In genomic region chr2:65471409-65471808, GRCh38 we compare ENCODE assay signal across 32 cellular contexts.
"Had no signal": no experiment of that assay in that cellular context is flagged by ENCODE, and none has a peak within 500 bp of the region (broad histone marks: within the 10 kb centered on the region; RNA-seq: fewer than 3 reads in every experiment).

No MANE protein-coding gene starts in this region.

- FAIRE-seq: TTC549 had no signal

- DNase-seq: activated CD4-positive, alpha-beta memory T cell treated with anti-CD3 and anti-CD28 coated beads, Interleukin-2, amount 10 ng/mL, durations not matched to agents 7 days and 5 days; activated CD4-positive, alpha-beta T cell treated with anti-CD3 and anti-CD28 coated beads for 1 hour; activated CD4-positive, alpha-beta T cell treated with anti-CD3 and anti-CD28 coated beads for 36 hours; activated CD4-positive, alpha-beta T cell treated with anti-CD3 and anti-CD28 coated beads for 48 hours; activated CD4-positive, alpha-beta T cell treated with anti-CD3 and anti-CD28 coated beads, Interleukin-2, amount 10 ng/mL, durations not matched to agents 7 days and 5 days; activated CD4-positive, alpha-beta T cell treated with anti-CD3 and anti-CD28 coated beads, Interleukin-2, amount 50 U/mL, for 48 hours; activated CD4-positive, CD25-positive, alpha-beta regulatory T cell; activated CD8-positive, alpha-beta memory T cell treated with anti-CD3 and anti-CD28 coated beads for 24 hours; activated CD8-positive, alpha-beta memory T cell treated with anti-CD3 and anti-CD28 coated beads, Interleukin-2, amount 10 ng/mL, durations not matched to agents 7 days and 5 days; activated CD8-positive, alpha-beta memory T cell treated with anti-CD3 and anti-CD28 coated beads, Interleukin-2, amount 50 U/mL, for 48 hours; activated CD8-positive, alpha-beta T cell treated with anti-CD3 and anti-CD28 coated beads, Interleukin-2, amount 10 ng/mL, durations not matched to agents 7 days and 5 days; activated effector memory CD4-positive, alpha-beta T cell treated with Interleukin-2 at 50 U/mL for 16 hours; activated gamma-delta T cell; activated naive CD4-positive, alpha-beta T cell treated with anti-CD3 and anti-CD28 coated beads, Interleukin-2, amount 10 ng/mL, durations not matched to agents 7 days and 5 days; activated naive CD4-positive, alpha-beta T cell treated with Interleukin-2 at 50 U/mL for 16 hours; activated naive CD8-positive, alpha-beta T cell treated with anti-CD3 and anti-CD28 coated beads, Interleukin-2, amount 10 ng/mL, durations not matched to agents 7 days and 5 days; activated naive CD8-positive, alpha-beta T cell treated with anti-CD3 and anti-CD28 coated beads, Interleukin-2, amount 50 U/mL, for 24 hours; activated T-cell treated with anti-CD3 and anti-CD28 coated beads, Interleukin-2, amount 50 U/mL, for 24 hours; activated T-cell treated with anti-CD3 and anti-CD28 coated beads, Interleukin-2, amount 50 U/mL, for 48 hours; amygdala; anterior cingulate cortex; central memory CD4-positive, alpha-beta T cell; T-cell; T-helper 17 cell had no signal

- H3K4me1 ChIP-seq: ascending aorta had no signal

- ATAC-seq: activated CD4-positive, alpha-beta T cell treated with anti-CD3 and anti-CD28 coated beads for 36 hours; activated CD4-positive, CD25-positive, alpha-beta regulatory T cell treated with anti-CD3 and anti-CD28 coated beads, Interleukin-2, amount 50 U/mL, for 24 hours; activated CD8-positive, alpha-beta memory T cell treated with anti-CD3 and anti-CD28 coated beads, Interleukin-2, amount 10 ng/mL, durations not matched to agents 7 days and 5 days; activated CD8-positive, alpha-beta T cell treated with anti-CD3 and anti-CD28 coated beads, Interleukin-2, amount 10 ng/mL, durations not matched to agents 7 days and 5 days; activated naive CD8-positive, alpha-beta T cell treated with anti-CD3 and anti-CD28 coated beads, Interleukin-2, amount 50 U/mL, for 24 hours; T-cell; T-helper 17 cell had no signal

- H3K4me1 Mint-ChIP-seq: activated CD4-positive, alpha-beta memory T cell treated with anti-CD3 and anti-CD28 coated beads, Interleukin-2, amount 10 ng/mL, durations not matched to agents 7 days and 5 days; activated CD4-positive, alpha-beta T cell treated with anti-CD3 and anti-CD28 coated beads for 36 hours; activated CD4-positive, alpha-beta T cell treated with anti-CD3 and anti-CD28 coated beads, Interleukin-2, amount 10 ng/mL, durations not matched to agents 7 days and 5 days; activated CD8-positive, alpha-beta memory T cell treated with anti-CD3 and anti-CD28 coated beads, Interleukin-2, amount 10 ng/mL, durations not matched to agents 7 days and 5 days; activated naive CD4-positive, alpha-beta T cell treated with anti-CD3 and anti-CD28 coated beads, Interleukin-2, amount 10 ng/mL, durations not matched to agents 7 days and 5 days; activated naive CD4-positive, alpha-beta T cell treated with anti-CD3 and anti-CD28 coated beads, Interleukin-2, amount 50 U/mL, for 24 hours; activated naive CD8-positive, alpha-beta T cell treated with anti-CD3 and anti-CD28 coated beads, Interleukin-2, amount 50 U/mL, for 24 hours; brain had no signal

- H3K27ac Mint-ChIP-seq: activated CD4-positive, alpha-beta memory T cell treated with anti-CD3 and anti-CD28 coated beads, Interleukin-2, amount 10 ng/mL, durations not matched to agents 7 days and 5 days; activated CD4-positive, alpha-beta T cell treated with anti-CD3 and anti-CD28 coated beads for 36 hours; activated CD4-positive, alpha-beta T cell treated with anti-CD3 and anti-CD28 coated beads, Interleukin-2, amount 10 ng/mL, durations not matched to agents 7 days and 5 days; activated CD8-positive, alpha-beta memory T cell treated with anti-CD3 and anti-CD28 coated beads, Interleukin-2, amount 10 ng/mL, durations not matched to agents 7 days and 5 days; activated CD8-positive, alpha-beta T cell treated with anti-CD3 and anti-CD28 coated beads, Interleukin-2, amount 10 ng/mL, durations not matched to agents 7 days and 5 days; activated naive CD4-positive, alpha-beta T cell treated with anti-CD3 and anti-CD28 coated beads, Interleukin-2, amount 10 ng/mL, durations not matched to agents 7 days and 5 days; activated naive CD4-positive, alpha-beta T cell treated with anti-CD3 and anti-CD28 coated beads, Interleukin-2, amount 50 U/mL, for 24 hours; activated naive CD8-positive, alpha-beta T cell; activated naive CD8-positive, alpha-beta T cell treated with anti-CD3 and anti-CD28 coated beads, Interleukin-2, amount 10 ng/mL, durations not matched to agents 7 days and 5 days; activated naive CD8-positive, alpha-beta T cell treated with anti-CD3 and anti-CD28 coated beads, Interleukin-2, amount 50 U/mL, for 24 hours; activated T-cell treated with anti-CD3 and anti-CD28 coated beads, Interleukin-2, amount 50 U/mL, for 24 hours; activated T-helper 2 cell treated with anti-CD3 and anti-CD28 coated beads, Interferon-gamma antibody, Interleukin-2, Interleukin-4, amounts not matched to agents 10 μg/mL and 5 μg/mL and 100 μg/mL, durations not matched to agents 14 hours and 24 hours and 36 hours; brain; T-cell; T-helper 17 cell had no signal

- H3K9me3 Mint-ChIP-seq: activated T-helper 2 cell treated with anti-CD3 and anti-CD28 coated beads, Interferon-gamma antibody, Interleukin-2, Interleukin-4, amounts not matched to agents 10 μg/mL and 5 μg/mL and 100 μg/mL, durations not matched to agents 14 hours and 24 hours and 36 hours had no signal

- H3K27me3 Mint-ChIP-seq: activated CD4-positive, alpha-beta T cell treated with anti-CD3 and anti-CD28 coated beads for 36 hours; activated CD4-positive, alpha-beta T cell treated with anti-CD3 and anti-CD28 coated beads, Interleukin-2, amount 10 ng/mL, durations not matched to agents 7 days and 5 days; activated naive CD4-positive, alpha-beta T cell treated with anti-CD3 and anti-CD28 coated beads, Interleukin-2, amount 50 U/mL, for 24 hours; activated naive CD8-positive, alpha-beta T cell; activated naive CD8-positive, alpha-beta T cell treated with anti-CD3 and anti-CD28 coated beads, Interleukin-2, amount 10 ng/mL, durations not matched to agents 7 days and 5 days; activated naive CD8-positive, alpha-beta T cell treated with anti-CD3 and anti-CD28 coated beads, Interleukin-2, amount 50 U/mL, for 24 hours; activated T-cell treated with anti-CD3 and anti-CD28 coated beads, Interleukin-2, amount 50 U/mL, for 24 hours; T-cell; T-helper 17 cell had no signal

- H3K9me3 ChIP-seq: ascending aorta had no signal

- H3K36me3 ChIP-seq: ascending aorta had no signal

- H3K27me3 ChIP-seq: ascending aorta had no signal

- H3K4me3 ChIP-seq: ascending aorta had no signal

- H3K36me3 Mint-ChIP-seq: activated naive CD4-positive, alpha-beta T cell treated with anti-CD3 and anti-CD28 coated beads, Interleukin-2, amount 10 ng/mL, durations not matched to agents 7 days and 5 days; activated naive CD8-positive, alpha-beta T cell treated with anti-CD3 and anti-CD28 coated beads, Interleukin-2, amount 10 ng/mL, durations not matched to agents 7 days and 5 days; brain had no signal

- H3K27ac ChIP-seq: ascending aorta, VCaP had no signal

- H3K4me3 Mint-ChIP-seq: activated CD4-positive, alpha-beta memory T cell treated with anti-CD3 and anti-CD28 coated beads, Interleukin-2, amount 10 ng/mL, durations not matched to agents 7 days and 5 days; activated CD4-positive, alpha-beta T cell treated with anti-CD3 and anti-CD28 coated beads for 36 hours; activated CD4-positive, alpha-beta T cell treated with anti-CD3 and anti-CD28 coated beads, Interleukin-2, amount 10 ng/mL, durations not matched to agents 7 days and 5 days; activated CD8-positive, alpha-beta memory T cell treated with anti-CD3 and anti-CD28 coated beads, Interleukin-2, amount 10 ng/mL, durations not matched to agents 7 days and 5 days; activated CD8-positive, alpha-beta T cell treated with anti-CD3 and anti-CD28 coated beads, Interleukin-2, amount 10 ng/mL, durations not matched to agents 7 days and 5 days; activated naive CD4-positive, alpha-beta T cell treated with anti-CD3 and anti-CD28 coated beads, Interleukin-2, amount 10 ng/mL, durations not matched to agents 7 days and 5 days; activated naive CD4-positive, alpha-beta T cell treated with anti-CD3 and anti-CD28 coated beads, Interleukin-2, amount 50 U/mL, for 24 hours; activated naive CD8-positive, alpha-beta T cell; activated naive CD8-positive, alpha-beta T cell treated with anti-CD3 and anti-CD28 coated beads, Interleukin-2, amount 10 ng/mL, durations not matched to agents 7 days and 5 days; activated naive CD8-positive, alpha-beta T cell treated with anti-CD3 and anti-CD28 coated beads, Interleukin-2, amount 50 U/mL, for 24 hours; activated T-cell treated with anti-CD3 and anti-CD28 coated beads, Interleukin-2, amount 50 U/mL, for 24 hours; brain; T-cell; T-helper 17 cell had no signal
